In genomic region chr1:187985897-187986654, GRCh38 we compare ENCODE assay signal across 11 cellular contexts.
A peak's percentile ranks its signal among the peaks of the same experiment; 100 is the strongest.
DNase-seq lines count a peak whose midpoint lies in the region; ATAC-seq and TF ChIP-seq lines count a peak whose summit lies in the region.
"Had no signal": no experiment of that assay in that cellular context is flagged by ENCODE, and none has a peak within 500 bp of the region (broad histone marks: within the 10 kb centered on the region; RNA-seq: fewer than 3 reads in every experiment).

No MANE protein-coding gene starts in this region.

- H2AFZ ChIP-seq in neural progenitor cell (replicated peaks) = peak overlapping the region; percentile 45

- H3F3A ChIP-seq in neural progenitor cell (ENCODE audit: low read depth) = no peaks in the 10 kb centered on the region

- H3K9me3 ChIP-seq in neural progenitor cell (ENCODE audit: low read depth) = no peaks in the 10 kb centered on the region

- H3K36me3 ChIP-seq in neural progenitor cell = no peaks in the 10 kb centered on the region

- H3K4me2 ChIP-seq in neural progenitor cell = no peak overlapping the region

- no peak overlapping the region for H3K27ac Mint-ChIP-seq in neural progenitor cell
- no peak overlapping the region for H3K27ac Mint-ChIP-seq in chondrocyte (ENCODE audit: unreplicated experiment)
- H3K27ac Mint-ChIP-seq: activated T-cell treated with anti-CD3 and anti-CD28 coated beads, Interleukin-2, amount 50 U/mL, for 24 hours had no signal

- H3K4me1 Mint-ChIP-seq in neural progenitor cell (peaks cover 9% of the 10 kb centered on the region), chondrocyte (ENCODE audit: low read depth) (peaks cover 5% of the 10 kb centered on the region)

- DNase-seq in neural progenitor cell (ENCODE audit: low spot score) (no peak), GDM1 (lab: John Stamatoyannopoulos, UW) (no peak), chondrocyte (ENCODE audit: low spot score) (no peak), NK-92 (lab: John Stamatoyannopoulos, UW; ENCODE audit: unreplicated experiment) (no peak)
- DNase-seq in activated CD4-positive, CD25-positive, alpha-beta regulatory T cell (lab: John Stamatoyannopoulos, UW) = no peak
- DNase-seq: activated T-cell treated with anti-CD3 and anti-CD28 coated beads, Interleukin-2, amount 50 U/mL, for 24 hours; H7; T1000 had no signal

- H4K20me1 ChIP-seq in neural progenitor cell (ENCODE audit: low read depth) = no peaks in the 10 kb centered on the region

- H3K27me3 Mint-ChIP-seq in neural progenitor cell (ENCODE audit: insufficient read depth, low read depth) = no peaks in the 10 kb centered on the region
- H3K27me3 Mint-ChIP-seq in chondrocyte (ENCODE audit: low read depth) = no peaks in the 10 kb centered on the region
- H3K27me3 Mint-ChIP-seq: activated T-cell treated with anti-CD3 and anti-CD28 coated beads, Interleukin-2, amount 50 U/mL, for 24 hours had no signal

- H3K79me2 ChIP-seq in neural progenitor cell (ENCODE audit: low read depth) = no peaks in the 10 kb centered on the region

- H3K9me3 Mint-ChIP-seq in neural progenitor cell (no peaks in the 10 kb centered on the region), chondrocyte (ENCODE audit: low read depth) (no peaks in the 10 kb centered on the region)

- TF ChIP-seq CTCF in neural progenitor cell (IDR thresholded peaks at IDR 0.05) = no peak
- TF ChIP-seq CTCF in chondrocyte (IDR thresholded peaks at IDR 0.05) = no peak

- no peaks in the 10 kb centered on the region for H3K4me1 ChIP-seq in neural progenitor cell

- no peak overlapping the region for H3K27ac ChIP-seq in neural progenitor cell

- no peaks in the 10 kb centered on the region for H3K36me3 Mint-ChIP-seq in neural progenitor cell
- no peaks in the 10 kb centered on the region for H3K36me3 Mint-ChIP-seq in chondrocyte (ENCODE audit: low read depth)

- no peak overlapping the region for H3K9ac ChIP-seq in neural progenitor cell

- H3K4me3 ChIP-seq in neural progenitor cell = no peak overlapping the region

- ATAC-seq in GM19025 (IDR thresholded peaks at IDR 0.05; ENCODE audit: low read depth, unreplicated experiment) (peak; percentile 68), HG02623 (IDR thresholded peaks at IDR 0.05; ENCODE audit: unreplicated experiment) (peak; percentile 72), HG03457 (IDR thresholded peaks at IDR 0.05; ENCODE audit: unreplicated experiment) (peak; percentile 80)

- no peaks in the 10 kb centered on the region for H3K27me3 ChIP-seq in neural progenitor cell

- H3K4me3 Mint-ChIP-seq in neural progenitor cell (no peak overlapping the region), chondrocyte (ENCODE audit: unreplicated experiment) (no peak overlapping the region)
- H3K4me3 Mint-ChIP-seq: activated T-cell treated with anti-CD3 and anti-CD28 coated beads, Interleukin-2, amount 50 U/mL, for 24 hours had no signal
